In genomic region chr7:92057375-92057774, GRCh38 we compare ENCODE assay signal across 8 cellular contexts.
A peak's percentile ranks its signal among the peaks of the same experiment; 100 is the strongest.
DNase-seq lines count a peak whose midpoint lies in the region; ATAC-seq and TF ChIP-seq lines count a peak whose summit lies in the region.
"Had no signal": no experiment of that assay in that cellular context is flagged by ENCODE, and none has a peak within 500 bp of the region (broad histone marks: within the 10 kb centered on the region; RNA-seq: fewer than 3 reads in every experiment).

No MANE protein-coding gene starts in this region.

- peak; percentile 39 for DNase-seq in NT2/D1 (ENCODE audit: low read depth, low spot score)
- DNase-seq in heart right ventricle = no peak
- no peak for DNase-seq in psoas muscle
- DNase-seq in tibial nerve (ENCODE audit: low spot score in 2 of 2) = no peak
- DNase-seq: activated CD4-positive, alpha-beta memory T cell treated with anti-CD3 and anti-CD28 coated beads for 36 hours had no signal

- H3K4me3 ChIP-seq in HUES48 (ENCODE audit: low read depth, low read length) = no peak overlapping the region
- H3K4me3 ChIP-seq in NT2/D1 (ENCODE audit: insufficient read length, low read depth) = no peak overlapping the region
- peak overlapping the region in 2 of 10 donors; percentile 13 to 14 for H3K4me3 ChIP-seq in heart right ventricle
- H3K4me3 ChIP-seq in psoas muscle = peak overlapping the region; percentile 47
- H3K4me3 ChIP-seq in tibial nerve = no peak overlapping the region

- no peak for TF ChIP-seq EP300 in tibial nerve (IDR thresholded peaks at IDR 0.05)

- H3K4me1 ChIP-seq in HUES48 (ENCODE audit: control insufficient read depth, insufficient read depth, low read length) (peaks cover 7% of the 10 kb centered on the region; the same call in 1 of the 2 replicates), NT2/D1 (ENCODE audit: insufficient read depth, insufficient read length) (no peaks in the 10 kb centered on the region), heart right ventricle (peaks cover 0 to 38% (median 6%) of the 10 kb centered on the region in 9 donors), psoas muscle (peaks cover 47% of the 10 kb centered on the region), tibial nerve (peaks cover 0 to 5% (median 0%) of the 10 kb centered on the region in 4 donors)

- intact Hi-C loops in heart right ventricle (cut with DNase I) = loop anchor here in 1 of 10 donors (10.0 kb wide), 1 partner anchor 113 kb away; the partner anchor contains the start of gene AKAP9
- intact Hi-C loops in psoas muscle (cut with DNase I) = no loop called here

- H3K9me3 ChIP-seq in HUES48 (ENCODE audit: control insufficient read depth, insufficient read depth, low read length) (no peaks in the 10 kb centered on the region), NT2/D1 (ENCODE audit: insufficient read depth, low read length) (no peaks in the 10 kb centered on the region), heart right ventricle (no peaks in the 10 kb centered on the region), psoas muscle (no peaks in the 10 kb centered on the region), tibial nerve (no peaks in the 10 kb centered on the region)

- TF ChIP-seq POLR2A in tibial nerve (IDR thresholded peaks at IDR 0.05) = no peak

- H3K36me3 ChIP-seq in HUES48 (ENCODE audit: control insufficient read depth, insufficient read depth, low read length) (peaks cover 21% of the 10 kb centered on the region), NT2/D1 (ENCODE audit: insufficient read depth, insufficient read length, low read length) (peaks cover 6% of the 10 kb centered on the region), heart right ventricle (peaks cover 0 to 49% (median 0%) of the 10 kb centered on the region in 9 donors), psoas muscle (ENCODE audit: insufficient read depth in 1 of 2, low read depth in 1 of 2) (peaks cover 0 to 18% of the 10 kb centered on the region in 2 donors), tibial nerve (peaks cover 0 to 27% (median 0%) of the 10 kb centered on the region in 3 donors)

- WGBS in heart right ventricle, 2 donors = 52 to 62% methylated on average over 2 of the region's 2 CpGs
- WGBS in psoas muscle, 3 donors = 30 to 37% (median 30%) methylated on average over 2 of the region's 2 CpGs
- 76% methylated on average over 2 of the region's 2 CpGs for WGBS in tibial nerve, 2 donors

- H3K27me3 ChIP-seq in HUES48 (ENCODE audit: control insufficient read depth, insufficient read depth, low read length) (no peaks in the 10 kb centered on the region), NT2/D1 (ENCODE audit: insufficient read depth, insufficient read length) (no peaks in the 10 kb centered on the region), heart right ventricle (no peaks in the 10 kb centered on the region), psoas muscle (ENCODE audit: insufficient read depth in 3 of 3, low read length in 2 of 3) (no peaks in the 10 kb centered on the region), tibial nerve (no peaks in the 10 kb centered on the region)

- H3K9ac ChIP-seq in HUES48 (ENCODE audit: low read depth, low read length) (no peak overlapping the region), NT2/D1 (ENCODE audit: insufficient read length, low read depth) (no peak overlapping the region)

- H3K27ac ChIP-seq in HUES48 (ENCODE audit: low read depth, low read length) (peak overlapping the region; percentile 33), heart right ventricle (peak overlapping the region in 9 of 10 donors; percentile 8 to 59 (median 51)), psoas muscle (peak overlapping the region; percentile 71), tibial nerve (no peak overlapping the region)

- TF ChIP-seq CTCF in heart right ventricle (IDR thresholded peaks at IDR 0.05) = no peak
- no peak for TF ChIP-seq CTCF in psoas muscle (IDR thresholded peaks at IDR 0.05)
- no peak for TF ChIP-seq CTCF in tibial nerve (IDR thresholded peaks at IDR 0.05)

- ATAC-seq in heart right ventricle = peak in 6 of 8 donors; percentile 38 to 69 (median 52)
- ATAC-seq in psoas muscle = peak; percentile 39 to 58 (median 44)
- no peak for ATAC-seq in GM18519 (IDR thresholded peaks at IDR 0.05; ENCODE audit: low FRiP score, unreplicated experiment)
- no peak for ATAC-seq in HG02763 (IDR thresholded peaks at IDR 0.05; ENCODE audit: unreplicated experiment)

Comparison
In these comparisons a context has a peak if more than half of its experiments do, and no peak if none do; other contexts are left out.
1. H3K27ac ChIP-seq: peak in HUES48 (single experiment), heart right ventricle (9 of 10) and psoas muscle (single experiment); none in tibial nerve (0 of 4).
2. ATAC-seq: peak in heart right ventricle (6 of 8) and psoas muscle (4 of 4); none in GM18519 (single experiment) and HG02763 (single experiment).